ENCODE assay signal across 20 cellular contexts in the genomic region with DNA sequence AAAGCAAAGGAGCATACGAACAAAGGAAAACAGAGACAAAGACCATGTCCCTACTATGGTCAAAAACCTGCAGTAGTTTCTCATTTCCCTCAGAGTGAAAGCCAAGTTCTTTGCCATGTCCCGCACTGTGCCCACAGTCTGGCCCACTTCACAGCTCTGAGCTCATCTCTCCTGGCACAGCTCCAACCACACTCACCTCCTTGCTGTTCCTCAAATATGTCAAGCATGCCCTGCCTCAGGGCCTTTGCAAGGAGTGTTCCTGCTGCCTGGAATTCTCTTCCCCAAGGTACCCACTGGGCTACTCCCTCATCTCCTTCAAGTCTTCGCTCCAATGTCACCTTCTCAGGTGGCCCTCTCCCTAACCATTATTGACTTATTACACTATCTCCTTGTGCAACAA.
DNase-seq lines count a peak whose midpoint lies in the region; ATAC-seq and TF ChIP-seq lines count a peak whose summit lies in the region.
"Had no signal": no experiment of that assay in that cellular context is flagged by ENCODE, and none has a peak within 500 bp of the region (broad histone marks: within the 10 kb centered on the region; RNA-seq: fewer than 3 reads in every experiment).

No MANE protein-coding gene starts in this region.

- no peaks in the 10 kb centered on the region for H4K20me1 ChIP-seq in osteoblast (ENCODE audit: insufficient read depth, low read length)

- intact Hi-C loops in left lung (cut with DNase I): no loop called here
- intact Hi-C loops in activated T-helper 2 cell treated with anti-CD3 and anti-CD28 coated beads, Interferon-gamma antibody, Interleukin-2, Interleukin-4, amounts not matched to agents 10 μg/mL and 5 μg/mL and 100 μg/mL, durations not matched to agents 14 hours and 24 hours and 36 hours (cut with micrococcal nuclease): no loop called here

- no peak overlapping the region for H2AFZ ChIP-seq in osteoblast (ENCODE audit: low read length)

- H3K4me1 ChIP-seq in left lung: no peaks in the 10 kb centered on the region
- H3K4me1 ChIP-seq in osteoblast (ENCODE audit: insufficient read depth, low read length): no peaks in the 10 kb centered on the region

- TF ChIP-seq CTCF in brain microvascular endothelial cell (IDR thresholded peaks at IDR 0.05; ENCODE audit: low read depth, low read length, missing control alignments) (no peak), left lung (IDR thresholded peaks at IDR 0.05) (no peak), osteoblast (IDR thresholded peaks at IDR 0.05; ENCODE audit: extremely low read depth, low read depth, low read length) (no peak)

- no peaks in the 10 kb centered on the region for H3K27me3 ChIP-seq in MG63
- H3K27me3 ChIP-seq in brain microvascular endothelial cell (replicated peaks): no peaks in the 10 kb centered on the region
- H3K27me3 ChIP-seq in left lung: no peaks in the 10 kb centered on the region
- H3K27me3 ChIP-seq in osteoblast (ENCODE audit: insufficient read depth, low read length): peaks cover under 1% of the 10 kb centered on the region

- no peaks in the 10 kb centered on the region for H3K9me3 Mint-ChIP-seq in activated T-helper 2 cell treated with anti-CD3 and anti-CD28 coated beads, Interferon-gamma antibody, Interleukin-2, Interleukin-4, amounts not matched to agents 10 μg/mL and 5 μg/mL and 100 μg/mL, durations not matched to agents 14 hours and 24 hours and 36 hours
- H3K9me3 Mint-ChIP-seq: activated naive CD8-positive, alpha-beta T cell treated with anti-CD3 and anti-CD28 coated beads, Interleukin-2, amount 10 ng/mL, durations not matched to agents 7 days and 5 days; stimulated activated naive CD8-positive, alpha-beta T cell treated with anti-CD3 and anti-CD28 coated beads, Interleukin-15, amount 100 ng/mL, for 72 hours had no signal

- H3K27me3 Mint-ChIP-seq in activated T-helper 2 cell treated with anti-CD3 and anti-CD28 coated beads, Interferon-gamma antibody, Interleukin-2, Interleukin-4, amounts not matched to agents 10 μg/mL and 5 μg/mL and 100 μg/mL, durations not matched to agents 14 hours and 24 hours and 36 hours (ENCODE audit: low read depth): peaks cover 5% of the 10 kb centered on the region

- H3K9me3 ChIP-seq in MG63: no peaks in the 10 kb centered on the region
- no peaks in the 10 kb centered on the region for H3K9me3 ChIP-seq in left lung
- no peaks in the 10 kb centered on the region for H3K9me3 ChIP-seq in osteoblast (ENCODE audit: low read depth, low read length)
- H3K9me3 ChIP-seq: mucosa of descending colon had no signal

- H3K36me3 ChIP-seq in MG63: no peaks in the 10 kb centered on the region
- H3K36me3 ChIP-seq in brain microvascular endothelial cell (replicated peaks): no peaks in the 10 kb centered on the region
- H3K36me3 ChIP-seq in left lung: no peaks in the 10 kb centered on the region
- no peaks in the 10 kb centered on the region for H3K36me3 ChIP-seq in osteoblast (ENCODE audit: insufficient read depth, low read length)

- ATAC-seq in left lung: peak; percentile 85
- ATAC-seq: mucosa of descending colon; stimulated activated naive CD8-positive, alpha-beta T cell treated with anti-CD3 and anti-CD28 coated beads, Interleukin-15, amount 100 ng/mL, for 72 hours had no signal

- H3K4me1 Mint-ChIP-seq in activated T-helper 2 cell treated with anti-CD3 and anti-CD28 coated beads, Interferon-gamma antibody, Interleukin-2, Interleukin-4, amounts not matched to agents 10 μg/mL and 5 μg/mL and 100 μg/mL, durations not matched to agents 14 hours and 24 hours and 36 hours (ENCODE audit: low read depth): no peaks in the 10 kb centered on the region
- H3K4me1 Mint-ChIP-seq: activated naive CD8-positive, alpha-beta T cell treated with anti-CD3 and anti-CD28 coated beads, Interleukin-2, amount 10 ng/mL, durations not matched to agents 7 days and 5 days; stimulated activated naive CD8-positive, alpha-beta T cell treated with anti-CD3 and anti-CD28 coated beads, Interleukin-15, amount 100 ng/mL, for 72 hours had no signal

- H3K4me3 ChIP-seq in MG63 (no peak overlapping the region), brain microvascular endothelial cell (ENCODE audit: low read depth, low read length) (no peak overlapping the region), left lung (no peak overlapping the region), osteoblast (ENCODE audit: insufficient read depth, low read length) (no peak overlapping the region)
- H3K4me3 ChIP-seq: mucosa of descending colon had no signal

- in situ Hi-C loops in G401 (cut with HindIII; ENCODE audit: low sequenced_read_pairs) (no loop called here), brain microvascular endothelial cell (cut with HindIII; ENCODE audit: low pct_ligation_motif_present, low sequenced_read_pairs) (no loop called here)

- no peak overlapping the region for H3K27ac Mint-ChIP-seq in activated T-helper 2 cell treated with anti-CD3 and anti-CD28 coated beads, Interferon-gamma antibody, Interleukin-2, Interleukin-4, amounts not matched to agents 10 μg/mL and 5 μg/mL and 100 μg/mL, durations not matched to agents 14 hours and 24 hours and 36 hours
- H3K27ac Mint-ChIP-seq: activated naive CD8-positive, alpha-beta T cell treated with anti-CD3 and anti-CD28 coated beads, Interleukin-2, amount 10 ng/mL, durations not matched to agents 7 days and 5 days; stimulated activated naive CD8-positive, alpha-beta T cell treated with anti-CD3 and anti-CD28 coated beads, Interleukin-15, amount 100 ng/mL, for 72 hours had no signal

- H3K27ac ChIP-seq in brain microvascular endothelial cell: no peak overlapping the region
- no peak overlapping the region for H3K27ac ChIP-seq in left lung
- H3K27ac ChIP-seq in osteoblast (ENCODE audit: low read depth, low read length): no peak overlapping the region
- H3K27ac ChIP-seq: HL-60 had no signal

- H3K4me3 Mint-ChIP-seq in activated T-helper 2 cell treated with anti-CD3 and anti-CD28 coated beads, Interferon-gamma antibody, Interleukin-2, Interleukin-4, amounts not matched to agents 10 μg/mL and 5 μg/mL and 100 μg/mL, durations not matched to agents 14 hours and 24 hours and 36 hours (ENCODE audit: low read depth): no peak overlapping the region
- H3K4me3 Mint-ChIP-seq: activated naive CD8-positive, alpha-beta T cell treated with anti-CD3 and anti-CD28 coated beads, Interleukin-2, amount 10 ng/mL, durations not matched to agents 7 days and 5 days; stimulated activated naive CD8-positive, alpha-beta T cell treated with anti-CD3 and anti-CD28 coated beads, Interleukin-15, amount 100 ng/mL, for 72 hours had no signal

- H3K79me2 ChIP-seq in osteoblast (ENCODE audit: insufficient read depth, low read length): no peaks in the 10 kb centered on the region

- DNase-seq in G401 (ENCODE audit: low spot score) (peak; percentile 5), MG63 (peak; percentile 64), brain microvascular endothelial cell (peak; percentile 11), left lung (peak; percentile 41 to 50), osteoblast (ENCODE audit: insufficient read length, low spot score, missing footprints) (no peak), midbrain (lab: John Stamatoyannopoulos, UW) (no peak), SK-N-DZ (ENCODE audit: low spot score) (no peak)
- DNase-seq in activated T-helper 2 cell treated with anti-CD3 and anti-CD28 coated beads, Interferon-gamma antibody, Interleukin-2, Interleukin-4, amounts not matched to agents 10 μg/mL and 5 μg/mL and 100 μg/mL, durations not matched to agents 14 hours and 24 hours and 36 hours (ENCODE audit: low spot score): no peak
- DNase-seq: activated CD4-positive, CD25-positive, alpha-beta regulatory T cell treated with anti-CD3 and anti-CD28 coated beads, Interleukin-2, amount 50 U/mL, for 72 hours; activated naive CD8-positive, alpha-beta T cell treated with anti-CD3 and anti-CD28 coated beads, Interleukin-2, amount 10 ng/mL, durations not matched to agents 7 days and 5 days; cerebellar nuclear complex; DMS79 treated with DMSO at 0.1 percent for 48 hours; HCEC 1CT; mucosa of descending colon; NCI-H187 treated with DMSO at 0.1 percent for 48 hours; NCI-H526; small intestine; stimulated activated naive CD8-positive, alpha-beta T cell treated with anti-CD3 and anti-CD28 coated beads, Interleukin-15, amount 100 ng/mL, for 72 hours; T-helper 1 cell had no signal

- no peaks in the 10 kb centered on the region for H3K36me3 Mint-ChIP-seq in activated T-helper 2 cell treated with anti-CD3 and anti-CD28 coated beads, Interferon-gamma antibody, Interleukin-2, Interleukin-4, amounts not matched to agents 10 μg/mL and 5 μg/mL and 100 μg/mL, durations not matched to agents 14 hours and 24 hours and 36 hours (ENCODE audit: low read depth)
- H3K36me3 Mint-ChIP-seq: activated naive CD8-positive, alpha-beta T cell treated with anti-CD3 and anti-CD28 coated beads, Interleukin-2, amount 10 ng/mL, durations not matched to agents 7 days and 5 days had no signal

- no peak overlapping the region for H3K4me2 ChIP-seq in osteoblast (ENCODE audit: insufficient read depth, low read length)

Comparison
In these comparisons a context has a peak if more than half of its experiments do, and no peak if none do; other contexts are left out.
1. DNase-seq: peak in G401 (single experiment), MG63 (single experiment), brain microvascular endothelial cell (single experiment) and left lung (2 of 2); none in activated T-helper 2 cell treated with anti-CD3 and anti-CD28 coated beads, Interferon-gamma antibody, Interleukin-2, Interleukin-4, amounts not matched to agents 10 μg/mL and 5 μg/mL and 100 μg/mL, durations not matched to agents 14 hours and 24 hours and 36 hours (single experiment), osteoblast (single experiment), midbrain (single experiment) and SK-N-DZ (single experiment).